In genomic region chr4:75935628-75936027, GRCh38 we compare ENCODE assay signal across 1 cellular context.
TF ChIP-seq lines count a peak whose summit lies in the region.

No MANE protein-coding gene starts in this region.

TF ChIP-seq in HepG2, 621 proteins besides CTCF, POLR2A, EP300 and RAD21:
- peak; percentile 84 to 91 for TF ChIP-seq MAFK (conservative IDR thresholded peaks at IDR 0.05 in 1 of 2, IDR thresholded peaks at IDR 0.05 in 1 of 2; ENCODE audit: low read length in 2 of 2)
- TF ChIP-seq ZNF33B (CRISPR knock-in tag; IDR thresholded peaks at IDR 0.05) = no peak
- TF ChIP-seq MAFF (IDR thresholded peaks at IDR 0.05; ENCODE audit: low read depth, low read length) = peak; percentile 87
TF ChIP-seq in HepG2: peak in this region for 2.
